24 cellular contexts compared by ENCODE assay signal in the genomic region with DNA sequence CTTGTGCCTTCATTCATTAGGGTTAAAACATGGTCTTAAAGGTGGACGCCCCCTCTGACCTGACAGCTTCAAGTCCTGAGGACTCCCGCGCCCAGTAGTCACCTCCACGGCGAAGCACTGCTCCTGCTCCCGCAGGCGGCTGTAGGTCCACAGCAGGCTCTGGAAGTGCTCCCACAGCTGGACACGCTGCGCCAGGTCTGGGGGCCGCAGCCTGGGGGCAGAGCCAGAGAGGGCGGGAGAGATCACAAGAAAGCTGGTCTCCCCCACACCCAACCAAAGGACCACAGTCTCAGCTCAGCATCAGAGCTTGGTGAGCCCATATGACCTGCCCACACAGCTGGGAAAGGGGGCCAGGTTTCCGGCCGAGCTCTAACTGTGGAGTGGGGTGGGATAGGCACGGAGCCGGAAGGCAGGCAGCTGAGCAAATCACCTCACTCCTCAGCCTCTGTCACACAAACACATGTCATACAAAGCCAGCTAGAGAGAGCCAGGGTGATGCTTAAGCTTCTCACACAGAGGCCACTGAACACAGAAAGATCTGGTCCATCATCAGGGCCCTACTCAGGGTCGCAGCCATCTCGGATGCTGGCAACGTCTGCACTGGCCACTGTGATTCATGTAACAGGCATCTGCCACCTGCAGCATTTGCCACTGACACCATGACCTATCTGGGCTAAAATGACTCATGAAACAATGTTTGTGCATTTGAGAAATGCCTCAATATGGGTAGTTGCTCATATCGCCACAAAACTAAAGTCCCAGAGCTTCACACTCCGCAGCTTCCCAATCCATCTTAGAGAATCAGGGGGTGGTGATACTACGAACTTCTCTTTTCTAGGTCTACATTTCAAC. TPM values are rescaled to one million over a fixed set of nuclear protein-coding genes. Genes with fewer than 3 reads are reported as not detected.
DNase-seq lines count a peak whose midpoint lies in the region; ATAC-seq and TF ChIP-seq lines count a peak whose summit lies in the region.
"Had no signal": no experiment of that assay in that cellular context is flagged by ENCODE, and none has a peak within 500 bp of the region (broad histone marks: within the 10 kb centered on the region; RNA-seq: fewer than 3 reads in every experiment).

No MANE protein-coding gene starts in this region.

- in situ Hi-C loops in mammary epithelial cell (cut with MboI; ENCODE audit: low sequenced_read_pairs in 2 of 2): no loop called here

- H3K4me3 ChIP-seq in mammary epithelial cell (replicated peaks in 1 of 3; ENCODE audit: insufficient read depth in 1 of 3, low read depth in 2 of 3, low read length in 3 of 3): no peak overlapping the region
- no peak overlapping the region for H3K4me3 ChIP-seq in BE2C (ENCODE audit: low read depth, low read length)
- H3K4me3 ChIP-seq: prostate gland, spleen, transverse colon had no signal

- POLR2A ChIA-PET in MCF 10A (lab: Yijun Ruan, JAX): interaction anchor here (0.7 kb wide), 1 partner anchor 688 kb away, joined by 3 read pairs; no protein-coding TSS in a partner anchor

- H3K9me3 ChIP-seq in mammary epithelial cell (replicated peaks; ENCODE audit: insufficient read depth, low read length) (no peaks in the 10 kb centered on the region), BE2C (no peaks in the 10 kb centered on the region)
- H3K9me3 ChIP-seq: prostate gland, transverse colon had no signal

- WGBS in mammary epithelial cell (ENCODE audit: low coverage, missing lambda C conversion rate): 91% methylated on average over 16 of the region's 21 CpGs

- H3K79me2 ChIP-seq in mammary epithelial cell (ENCODE audit: insufficient read depth, low read length): no peaks in the 10 kb centered on the region

- no peaks in the 10 kb centered on the region for H3K27me3 Mint-ChIP-seq in MCF 10A (ENCODE audit: insufficient read depth, unreplicated experiment)
- H3K27me3 Mint-ChIP-seq: activated naive CD8-positive, alpha-beta T cell; CD4-positive, CD25-positive, alpha-beta regulatory T cell; natural killer cell treated with Interleukin-12 subunit alpha and Interleukin-12 subunit beta and Interleukin-15 and Interleukin-18, amount 100 ng/mL, for 72 hours; stimulated activated naive B cell treated with anti-CD40 and anti-IgM and Interleukin-4, amounts not matched to agents 10 μg/mL and 1 μg/mL and 100 μg/mL, for 72 hours had no signal

- no peak for TF ChIP-seq CTCF in mammary epithelial cell (conservative IDR thresholded peaks at IDR 0.05 in 1 of 2, IDR thresholded peaks at IDR 0.05 in 1 of 2; ENCODE audit: extremely low read depth in 1 of 2, insufficient read depth in 1 of 2, low read depth in 1 of 2, low read length in 2 of 2)
- TF ChIP-seq CTCF in MCF 10A (IDR thresholded peaks at IDR 0.05; ENCODE audit: unreplicated experiment): no peak
- no peak for TF ChIP-seq CTCF in BE2C (IDR thresholded peaks at IDR 0.05; ENCODE audit: low read depth, low read length)

- H3K4me1 ChIP-seq in mammary epithelial cell (ENCODE audit: insufficient read depth, low read length) (no peaks in the 10 kb centered on the region), BE2C (no peaks in the 10 kb centered on the region)
- H3K4me1 ChIP-seq: prostate gland, transverse colon had no signal

- H3K36me3 ChIP-seq in mammary epithelial cell (ENCODE audit: insufficient read depth, low read length) (peaks cover 17% of the 10 kb centered on the region), BE2C (no peaks in the 10 kb centered on the region)

- no peaks in the 10 kb centered on the region for H3K4me1 Mint-ChIP-seq in MCF 10A (ENCODE audit: insufficient read depth, unreplicated experiment)

- no peaks in the 10 kb centered on the region for H3K27me3 ChIP-seq in mammary epithelial cell (ENCODE audit: insufficient read depth, low read length)
- H3K27me3 ChIP-seq in BE2C: peaks cover 3% of the 10 kb centered on the region; the same call in 1 of the 2 replicates
- H3K27me3 ChIP-seq: spleen, transverse colon had no signal

- no peak overlapping the region for H3K9ac ChIP-seq in mammary epithelial cell (ENCODE audit: insufficient read depth, low read length)
- H3K9ac ChIP-seq: KMS-11 had no signal

- H3K4me2 ChIP-seq in mammary epithelial cell (ENCODE audit: insufficient read depth, low read depth, low read length): no peak overlapping the region
- H3K4me2 ChIP-seq: KMS-11 had no signal

- dilution Hi-C loops in mammary epithelial cell (cut with HindIII; ENCODE audit: low sequenced_read_pairs): no loop called here

- H3K4me3 Mint-ChIP-seq in MCF 10A (ENCODE audit: unreplicated experiment): no peak overlapping the region
- H3K4me3 Mint-ChIP-seq: activated naive CD8-positive, alpha-beta T cell; CD4-positive, CD25-positive, alpha-beta regulatory T cell; natural killer cell treated with Interleukin-12 subunit alpha and Interleukin-12 subunit beta and Interleukin-15 and Interleukin-18, amount 100 ng/mL, for 72 hours; stimulated activated naive B cell treated with anti-CD40 and anti-IgM and Interleukin-4, amounts not matched to agents 10 μg/mL and 1 μg/mL and 100 μg/mL, for 72 hours had no signal

- CTCF ChIA-PET in mammary epithelial cell (lab: Charles Lee; ENCODE audit: low non-redundant PET) (interaction anchor here (0.7 kb wide), 1 partner anchor 115 kb away, joined by 3 read pairs; no protein-coding TSS in a partner anchor), MCF 10A (lab: Yijun Ruan, JAX) (interaction anchor here (0.6 to 3.3 kb wide), 4 partner anchors 9 to 126 kb away, joined by 3 to 29 read pairs (median 4); no protein-coding TSS in a partner anchor)

- no peak for ATAC-seq in GM21360 (IDR thresholded peaks at IDR 0.05; ENCODE audit: unreplicated experiment)
- ATAC-seq: natural killer cell treated with Interleukin-12 subunit alpha and Interleukin-12 subunit beta and Interleukin-15 and Interleukin-18, amount 100 ng/mL, for 72 hours; stimulated activated naive B cell treated with anti-CD40 and anti-IgM and Interleukin-4, amounts not matched to agents 10 μg/mL and 1 μg/mL and 100 μg/mL, for 72 hours had no signal

- H4K20me1 ChIP-seq in mammary epithelial cell (ENCODE audit: insufficient read depth, low read length): no peaks in the 10 kb centered on the region

- intact Hi-C loops in mammary epithelial cell (cut with micrococcal nuclease): no loop called here
- intact Hi-C loops in MCF 10A (cut with micrococcal nuclease): no loop called here

- no peak overlapping the region for H3K27ac ChIP-seq in mammary epithelial cell (ENCODE audit: insufficient read depth, low read depth, low read length)
- H3K27ac ChIP-seq: KMS-11, prostate gland, spleen, transverse colon had no signal

- no peaks in the 10 kb centered on the region for H3K9me3 Mint-ChIP-seq in MCF 10A (ENCODE audit: unreplicated experiment)
- H3K9me3 Mint-ChIP-seq: natural killer cell treated with Interleukin-12 subunit alpha and Interleukin-12 subunit beta and Interleukin-15 and Interleukin-18, amount 100 ng/mL, for 72 hours had no signal

- no TSS peak for BruUV-seq in mammary epithelial cell (replicated peaks; lab: Mats Ljungman, UMichigan)
- no TSS peak for BruUV-seq in MCF 10A (replicated peaks; lab: Mats Ljungman, UMichigan)

- H3K27ac Mint-ChIP-seq in MCF 10A (ENCODE audit: low read depth, unreplicated experiment): no peak overlapping the region
- H3K27ac Mint-ChIP-seq: activated naive CD8-positive, alpha-beta T cell; natural killer cell treated with Interleukin-12 subunit alpha and Interleukin-12 subunit beta and Interleukin-15 and Interleukin-18, amount 100 ng/mL, for 72 hours; stimulated activated naive B cell treated with anti-CD40 and anti-IgM and Interleukin-4, amounts not matched to agents 10 μg/mL and 1 μg/mL and 100 μg/mL, for 72 hours had no signal

- no peak overlapping the region for H2AFZ ChIP-seq in mammary epithelial cell (ENCODE audit: low read depth, low read length)

- peak; percentile 23 for DNase-seq in mammary epithelial cell
- no peak for DNase-seq in MCF 10A (ENCODE audit: unreplicated experiment)
- DNase-seq in T1000 (lab: John Stamatoyannopoulos, UW): peak; percentile 50
- DNase-seq in glomerular visceral epithelial cell (ENCODE audit: extremely low spot score): peak; percentile 84
- DNase-seq in COLO668 (lab: John Stamatoyannopoulos, UW; ENCODE audit: unreplicated experiment): no peak
- no peak for DNase-seq in midbrain (lab: John Stamatoyannopoulos, UW)
- no peak for DNase-seq in BE2C
- DNase-seq: 8988T; activated CD4-positive, alpha-beta T cell treated with anti-CD3 and anti-CD28 coated beads for 48 hours; activated T-cell treated with anti-CD3 and anti-CD28 coated beads for 4 hours; caudate nucleus; CD4-positive, CD25-positive, alpha-beta regulatory T cell; DND-41; effector memory CD4-positive, alpha-beta T cell; NCI-H1417 treated with DMSO at 0.1 percent for 48 hours; NCI-H2227 treated with DMSO at 0.1 percent for 48 hours; spleen; stimulated activated naive B cell treated with anti-CD40 and anti-IgM and Interleukin-4, amounts not matched to agents 10 μg/mL and 1 μg/mL and 100 μg/mL, for 72 hours; transverse colon had no signal

- peaks cover 55% of the 10 kb centered on the region for H3K36me3 Mint-ChIP-seq in MCF 10A (ENCODE audit: insufficient read depth, unreplicated experiment)

RNA-seq across cellular contexts. Expression of gene HPS1, which starts 12.6 kb away (rescaled TPM):
- total RNA-seq in mammary epithelial cell (10 to 100 TPM; 37.3 to 54.6 TPM), MCF 10A (2022) (40.5 and 41.8 TPM in 2 replicates)
- polyA plus RNA-seq in mammary epithelial cell: 44.5 TPM
- polyA minus RNA-seq in mammary epithelial cell: 51.3 TPM
- not detected for polyA plus RNA-seq in BE2C (2012; ENCODE audit: insufficient read depth, insufficient read length, low read depth)

RNA-seq across cellular contexts. Expression of gene PYROXD2, which starts 19.1 kb away (rescaled TPM):
- total RNA-seq in mammary epithelial cell: 10 to 100 TPM in 1 of 2 donors, 1 to 10 TPM in 1; 8.3 to 10.2 TPM
- 11.0 TPM for polyA plus RNA-seq in mammary epithelial cell
- polyA minus RNA-seq in mammary epithelial cell: 1.4 TPM
- total RNA-seq in MCF 10A (2022): 4.0 and 7.9 TPM in 2 replicates
- 5.2 TPM for polyA plus RNA-seq in BE2C (2012; ENCODE audit: insufficient read depth, insufficient read length, low read depth)

Comparison
In these comparisons a context has a peak if more than half of its experiments do, and no peak if none do; other contexts are left out.
1. DNase-seq: peak in mammary epithelial cell (single experiment), T1000 (single experiment) and glomerular visceral epithelial cell (single experiment); none in MCF 10A (single experiment), COLO668 (single experiment), midbrain (single experiment) and BE2C (single experiment).